In the genomic region with DNA sequence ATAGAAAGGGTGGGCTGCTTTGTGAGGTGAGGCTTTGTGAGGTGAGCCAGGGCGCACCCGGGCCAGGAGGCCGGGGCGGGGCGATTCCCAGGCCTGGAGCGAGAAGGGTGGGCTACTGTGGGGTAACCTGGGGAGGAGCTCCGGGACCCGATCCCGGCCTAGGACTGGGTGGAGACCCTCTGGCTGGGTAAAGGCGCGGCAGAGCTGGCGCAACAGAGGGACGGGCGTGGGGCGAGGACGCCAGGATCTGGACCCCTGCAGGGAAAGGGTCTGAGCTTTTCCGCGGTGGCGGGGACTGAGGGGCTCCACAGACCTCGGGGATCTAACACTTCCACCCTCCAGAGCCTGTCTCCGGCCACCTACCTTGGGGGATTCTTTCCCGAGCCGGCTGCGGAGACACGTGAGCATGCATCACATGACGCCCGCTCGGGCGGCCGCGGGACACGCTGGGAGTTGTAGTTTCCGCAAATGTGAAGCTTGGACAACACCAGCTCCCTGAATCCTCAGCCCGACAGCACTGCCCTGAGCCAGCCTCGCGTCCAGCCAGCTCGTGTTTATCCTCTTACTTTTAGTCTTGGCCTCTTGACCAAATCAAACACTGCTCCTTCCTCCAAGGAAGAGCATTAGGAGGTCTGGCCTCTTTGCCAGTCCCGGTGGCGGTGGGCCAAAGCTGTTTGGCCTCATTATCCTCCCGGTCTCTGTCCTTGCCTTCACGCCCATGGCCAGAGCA, we compare ENCODE assay signal across 8 cellular contexts. TPM values are rescaled to one million over a fixed set of nuclear protein-coding genes. Genes with fewer than 3 reads are reported as not detected.
DNase-seq lines count a peak whose midpoint lies in the region; ATAC-seq and TF ChIP-seq lines count a peak whose summit lies in the region.

Gene SLC38A7, minus strand, starts transcription at position 417 of the 730 bp plus-strand sequence. CDS start 4,644 bp downstream, outside the sequence.

- intact Hi-C loops in stomach (cut with DNase I; ENCODE audit: low total_unique reads), result no loop called here

- TF ChIP-seq CTCF in foreskin fibroblast (IDR thresholded peaks at IDR 0.05; ENCODE audit: low read depth, low read length), result no peak
- no peak for TF ChIP-seq CTCF in neural crest cell (conservative IDR thresholded peaks at IDR 0.05)
- no peak for TF ChIP-seq CTCF in stomach (IDR thresholded peaks at IDR 0.05)

- peaks cover 18% of the 10 kb centered on the region for H3K4me1 Mint-ChIP-seq in neural crest cell

- no peaks in the 10 kb centered on the region for H3K9me3 ChIP-seq in stomach

- peak within 1 kb of the TSS; percentile 98 for H3K4me3 Mint-ChIP-seq in neural crest cell

- TF ChIP-seq POLR2A in stomach (IDR thresholded peaks at IDR 0.05), result no peak

- peak; percentile 52 for DNase-seq in DMS53 treated with DMSO at 0.1 percent for 48 hours (lab: John Stamatoyannopoulos, UW; ENCODE audit: unreplicated experiment)
- peak; percentile 86 for DNase-seq in HuH-7.5 (ENCODE audit: low spot score)
- peak; percentile 80 to 83 for DNase-seq in SHP77 (lab: John Stamatoyannopoulos, UW)
- DNase-seq in activated gamma-delta T cell (lab: John Stamatoyannopoulos, UW), result peak; percentile 40
- DNase-seq in foreskin fibroblast, result peak; percentile 75 to 94
- peak; percentile 76 for DNase-seq in neural crest cell (ENCODE audit: low read depth, low spot score)
- DNase-seq in stomach, result peak; percentile 87

- peaks cover 0 to 20% (median 8%) of the 10 kb centered on the region in 4 donors for H3K36me3 ChIP-seq in stomach

- peaks cover 7% of the 10 kb centered on the region for H3K27me3 Mint-ChIP-seq in neural crest cell (ENCODE audit: low read depth)

- H3K36me3 Mint-ChIP-seq in neural crest cell (ENCODE audit: low read depth), result no peaks in the 10 kb centered on the region

- no peak for TF ChIP-seq EP300 in stomach (IDR thresholded peaks at IDR 0.05)

- 4 to 8% (median 6%) methylated on average over 23 to 41 of the region's 41 CpGs for WGBS in stomach, 5 donors

- H3K27ac ChIP-seq in stomach, result peak within 1 kb of the TSS; percentile 30 to 87 (median 76)

- peak within 1 kb of the TSS; percentile 90 to 98 for H3K4me3 ChIP-seq in foreskin fibroblast (ENCODE audit: low read depth in 1 of 2, low read length in 2 of 2)
- peak within 1 kb of the TSS; percentile 69 to 98 (median 79) for H3K4me3 ChIP-seq in stomach

- peak within 1 kb of the TSS; percentile 89 for H3K27ac Mint-ChIP-seq in neural crest cell (ENCODE audit: unreplicated experiment)

- no peaks in the 10 kb centered on the region for H3K27me3 ChIP-seq in stomach

- H3K4me1 ChIP-seq in stomach, result peaks cover 15 to 28% (median 19%) of the 10 kb centered on the region in 4 donors

- ATAC-seq in GM21528 (IDR thresholded peaks at IDR 0.05; ENCODE audit: low FRiP score, unreplicated experiment), result peak; percentile 98

- H3K9me3 Mint-ChIP-seq in neural crest cell, result no peaks in the 10 kb centered on the region

RNA-seq across cellular contexts. Expression of gene SLC38A7, which starts in this region (rescaled TPM):
- total RNA-seq in neural crest cell, result 31.7 and 31.8 TPM in 2 replicates
- 10 to 100 TPM in 2 of 5 donors, 1 to 10 TPM in 2, under 1 TPM in 1; 0.87 to 35.6 (median 9.1) TPM for total RNA-seq in stomach
- polyA plus RNA-seq in stomach, result 1 to 10 TPM; 1.4 to 3.4 (median 2.9) TPM

Comparison
In these comparisons a context has a peak if more than half of its experiments do, and no peak if none do; other contexts are left out.
1. Peak in every context shown above with its lines: DNase-seq, ATAC-seq, H3K4me3 ChIP-seq and H3K27ac ChIP-seq.